ENCODE assay signal across 20 cellular contexts in genomic region chr1:1236176-1236763, GRCh38. TPM values are rescaled to one million over a fixed set of nuclear protein-coding genes. Genes with fewer than 3 reads are reported as not detected.
A peak's percentile ranks its signal among the peaks of the same experiment; 100 is the strongest.
DNase-seq lines count a peak whose midpoint lies in the region; ATAC-seq, FAIRE-seq and TF ChIP-seq lines count a peak whose summit lies in the region.
"Had no signal": no experiment of that assay in that cellular context is flagged by ENCODE, and none has a peak within 500 bp of the region (broad histone marks: within the 10 kb centered on the region; RNA-seq: fewer than 3 reads in every experiment).

No MANE protein-coding gene starts in this region.

- no peak overlapping the region for H3K56ac ChIP-seq in H1 (replicated peaks; ENCODE audit: insufficient read length, low read depth, low read length)

- no peak overlapping the region for H2BK5ac ChIP-seq in H1 (ENCODE audit: low read depth, low read length)

- no peak overlapping the region for H3K23ac ChIP-seq in H1 (ENCODE audit: insufficient read length)

- H2AK5ac ChIP-seq in H1 (ENCODE audit: low read depth, low read length) = no peak overlapping the region

- peak; percentile 89 for DNase-seq in COLO668 (lab: John Stamatoyannopoulos, UW; ENCODE audit: unreplicated experiment)
- no peak for DNase-seq in Panc1 (ENCODE audit: low read depth, low spot score)
- no peak for DNase-seq in H1 (ENCODE audit: low read depth in 1 of 2, low spot score in 2 of 2)
- DNase-seq in T-cell = no peak
- no peak for DNase-seq in glomerular visceral epithelial cell (ENCODE audit: extremely low spot score)
- no peak for DNase-seq in posterior cingulate gyrus
- DNase-seq: CD8-positive, alpha-beta T cell; GDM1; GM23248; MV-4-11; NCI-H1417; NCI-H1930; NCI-H524; T-helper 17 cell had no signal

- H3K27ac Mint-ChIP-seq in T-cell = no peak overlapping the region
- H3K27ac Mint-ChIP-seq: B cell; CD8-positive, alpha-beta T cell; T-helper 17 cell had no signal

- no peak for TF ChIP-seq EP300 in H1 (IDR thresholded peaks at IDR 0.05; ENCODE audit: borderline replicate concordance in 1 of 2, low read depth in 2 of 2, low read length in 2 of 2)

- no peak for TF ChIP-seq RAD21 in H1 (IDR thresholded peaks at IDR 0.05 in 1 of 2, conservative IDR thresholded peaks at IDR 0.05 in 1 of 2; ENCODE audit: low read depth in 2 of 2, low read length in 2 of 2)

- TF ChIP-seq POLR2A in H1 (IDR thresholded peaks at IDR 0.05; ENCODE audit: control extremely low read depth in 1 of 2, low read depth in 2 of 2, low read length in 2 of 2) = no peak

- H3K4ac ChIP-seq in H1 (replicated peaks; ENCODE audit: insufficient read length, low read depth, low read length) = no peak overlapping the region

- whole genome bisulfite sequencing in H1 (ENCODE audit: extremely low coverage in 1 of 2, insufficient coverage in 1 of 2, insufficient read length in 1 of 2, insufficient replicate concordance in 2 of 2, low coverage in 1 of 2, low lambda C conversion rate in 2 of 2, missing lambda C conversion rate in 1 of 2), 2 experiments = 87% methylated on average over 17 of the region's 22 CpGs; no CpG with 5 or more reads in 1 of the 2 experiments

- no peak overlapping the region for H4K5ac ChIP-seq in H1 (ENCODE audit: insufficient read length, low read depth, low read length)

- ATAC-seq in Panc1 = no peak
- ATAC-seq in T-cell (replicated peaks in 1 of 4) = no peak
- ATAC-seq: CD8-positive, alpha-beta T cell; GM12878; T-helper 17 cell had no signal

- H3K4me1 ChIP-seq in BLaER1 = peaks cover 89% of the 10 kb centered on the region
- H3K4me1 ChIP-seq in Panc1 (ENCODE audit: control insufficient read depth, insufficient read depth, low read length) = peaks cover 70% of the 10 kb centered on the region
- H3K4me1 ChIP-seq in H1 (replicated peaks in 1 of 4; ENCODE audit: control insufficient read depth in 3 of 4, insufficient read depth in 4 of 4, low read length in 3 of 4) = peaks cover 0 to 9% (median 3%) of the 10 kb centered on the region in 4 experiments; a peak in 4 of 7 replicates

- H2BK20ac ChIP-seq in H1 (ENCODE audit: low read length) = no peak overlapping the region

- intact Hi-C loops in Panc1 (cut with micrococcal nuclease; ENCODE audit: unreplicated experiment) (no loop called here), posterior cingulate gyrus (cut with DNase I) (no loop called here)

- peaks cover 3% of the 10 kb centered on the region for H3K36me3 Mint-ChIP-seq in T-cell

- peak overlapping the region; percentile 61 for H3K27ac ChIP-seq in BLaER1
- peak overlapping the region; percentile 82 for H3K27ac ChIP-seq in Panc1 (ENCODE audit: low read length)
- no peak overlapping the region for H3K27ac ChIP-seq in H1 (ENCODE audit: low read depth, low read length)
- H3K27ac ChIP-seq: GM23248 had no signal

- H2BK15ac ChIP-seq in H1 (ENCODE audit: low read length) = no peak overlapping the region

- CTCF ChIA-PET in Panc1 (lab: Charles Lee) (interaction anchor here (0.5 kb wide), 1 partner anchor 197 kb away, joined by 3 read pairs; no protein-coding TSS in a partner anchor), H1 (lab: Charles Lee; ENCODE audit: partially characterized antibody) (interaction anchor here (0.6 to 1.4 kb wide), 6 partner anchors 10 to 172 kb away, joined by 3 to 6 read pairs (median 4); partner anchors contain the start of gene C1QTNF12), T-cell (lab: Charles Lee) (no interaction called here)

- no peaks in the 10 kb centered on the region for H3K9me3 ChIP-seq in BLaER1
- no peaks in the 10 kb centered on the region for H3K9me3 ChIP-seq in Panc1 (ENCODE audit: control insufficient read depth, insufficient read depth, low read depth, low read length)
- peaks cover 0 to 9% of the 10 kb centered on the region in 2 experiments; a peak in 2 of 4 replicates for H3K9me3 ChIP-seq in H1 (ENCODE audit: insufficient read depth in 2 of 2, low read depth in 1 of 2, low read length in 1 of 2)

- no peaks in the 10 kb centered on the region for H3K9me3 Mint-ChIP-seq in T-cell
- H3K9me3 Mint-ChIP-seq: CD8-positive, alpha-beta T cell had no signal

- H3K79me2 ChIP-seq in H1 (ENCODE audit: control insufficient read depth in 1 of 2, insufficient read depth in 2 of 2, low read length in 2 of 2) = peaks cover 0 to 8% of the 10 kb centered on the region in 2 experiments; a peak in 1 of 4 replicates

- peaks cover under 1% of the 10 kb centered on the region; the same call in 1 of the 2 replicates for H3K23me2 ChIP-seq in H1 (ENCODE audit: low read depth, low read length)

- peaks cover 16% of the 10 kb centered on the region for H3K79me1 ChIP-seq in H1 (ENCODE audit: low read depth, low read length)

- H4K8ac ChIP-seq in H1 (ENCODE audit: extremely low read depth, insufficient read depth, low read length) = peak overlapping the region; percentile 41; the same call in 1 of the 2 replicates

- H2BK12ac ChIP-seq in H1 (ENCODE audit: low read depth, low read length) = no peak overlapping the region

- peaks cover 26% of the 10 kb centered on the region for H3K36me3 ChIP-seq in BLaER1
- peaks cover 2% of the 10 kb centered on the region; the same call in 1 of the 2 replicates for H3K36me3 ChIP-seq in Panc1 (ENCODE audit: control insufficient read depth, insufficient read depth, low read length)
- peaks cover 0 to 8% (median 0%) of the 10 kb centered on the region in 4 experiments; a peak in 1 of 8 replicates for H3K36me3 ChIP-seq in H1 (ENCODE audit: control insufficient read depth in 2 of 4, insufficient read depth in 4 of 4, low read length in 3 of 4)

- H3K9ac ChIP-seq in BLaER1 (peak overlapping the region; percentile 70), H1 (replicated peaks in 1 of 4; ENCODE audit: extremely low read depth in 1 of 4, low read depth in 3 of 4, low read length in 3 of 4) (no peak overlapping the region)
- H3K9ac ChIP-seq: GM23248 had no signal

- in situ Hi-C loops in Panc1 (cut with HindIII; ENCODE audit: low pct_unique_long_range_greater_than_20kb, low sequenced_read_pairs) = no loop called here

- no peak overlapping the region for H4K91ac ChIP-seq in H1 (replicated peaks; ENCODE audit: insufficient read length, low read length)

- H3K27me3 ChIP-seq in BLaER1 = 0 out of 2 replicates have a peak, but pooled peaks cover 7% of the 10 kb centered on the region
- no peaks in the 10 kb centered on the region for H3K27me3 ChIP-seq in Panc1 (ENCODE audit: control insufficient read depth, insufficient read depth, low read length)
- H3K27me3 ChIP-seq in H1 (replicated peaks in 1 of 4; ENCODE audit: control insufficient read depth in 3 of 4, extremely low read depth in 1 of 4, insufficient read depth in 3 of 4, low read length in 3 of 4) = no peaks in the 10 kb centered on the region; a peak in 2 of 7 replicates

- H3K4me1 Mint-ChIP-seq in T-cell = peaks cover 14 to 17% (median 15%) of the 10 kb centered on the region in 3 donors

- H4K20me1 ChIP-seq in BLaER1 (peaks cover 62% of the 10 kb centered on the region), H1 (replicated peaks in 1 of 2; ENCODE audit: control insufficient read depth in 1 of 2, insufficient read depth in 2 of 2, low read length in 2 of 2) (peaks cover 2 to 13% of the 10 kb centered on the region in 2 experiments)

- FAIRE-seq in H1 (lab: Jason Lieb, UNC) = no peak
- FAIRE-seq: D721Med, GM12878 had no signal

- H2AFZ ChIP-seq in H1 (ENCODE audit: low read length) = no peak overlapping the region
- H2AFZ ChIP-seq: GM23248 had no signal

- peak overlapping the region; percentile 99 for H3K4me2 ChIP-seq in BLaER1
- H3K4me2 ChIP-seq in H1 (ENCODE audit: insufficient read depth in 1 of 2, low read depth in 2 of 2, low read length in 2 of 2) = no peak overlapping the region

- H3K4me3 ChIP-seq in BLaER1 = peak overlapping the region; percentile 7; the same call in 1 of the 2 replicates
- no peak overlapping the region for H3K4me3 ChIP-seq in Panc1 (ENCODE audit: low read depth in 2 of 2, low read length in 2 of 2)
- no peak overlapping the region for H3K4me3 ChIP-seq in H1 (ENCODE audit: extremely low read depth in 1 of 4, insufficient read depth in 2 of 4, low read depth in 3 of 4, low read length in 4 of 4)
- H3K4me3 ChIP-seq: GM12878, GM23248 had no signal

- no peak for TF ChIP-seq CTCF in Panc1 (IDR thresholded peaks at IDR 0.05)
- no peak for TF ChIP-seq CTCF in H1 (IDR thresholded peaks at IDR 0.05; ENCODE audit: control extremely low read depth in 1 of 3, insufficient read depth in 1 of 3, low read depth in 1 of 3, low read length in 3 of 3)

- H3K14ac ChIP-seq in H1 (ENCODE audit: insufficient read length) = no peak overlapping the region

- BruUV-seq in Panc1 (replicated peaks; lab: Mats Ljungman, UMichigan) = no TSS peak

- no peak overlapping the region for H2BK120ac ChIP-seq in H1 (replicated peaks; ENCODE audit: low read depth, low read length)

- POLR2A ChIA-PET in Panc1 (lab: Charles Lee) (no interaction called here), H1 (lab: Charles Lee; ENCODE audit: partially characterized antibody) (interaction anchor here (0.8 to 1.1 kb wide), 2 partner anchors 11 to 133 kb away, joined by 3 to 5 read pairs; partner anchors contain the start of gene C1QTNF12), T-cell (lab: Charles Lee) (no interaction called here)

- no peak overlapping the region for H3K18ac ChIP-seq in H1 (ENCODE audit: extremely low read depth, low read length)

- no peak overlapping the region for H3K4me3 Mint-ChIP-seq in T-cell
- H3K4me3 Mint-ChIP-seq: B cell; CD8-positive, alpha-beta T cell; T-helper 17 cell had no signal

- H3K27me3 Mint-ChIP-seq in T-cell = no peaks in the 10 kb centered on the region
- H3K27me3 Mint-ChIP-seq: B cell, T-helper 17 cell had no signal

RNA-seq across cellular contexts. Expression of gene B3GALT6, which starts 4.2 kb away (rescaled TPM):
- total RNA-seq in Panc1 (2021; ENCODE audit: unreplicated experiment) (46.4 TPM), T-cell (10 to 100 TPM in 4 of 5 donors, 1 to 10 TPM in 1; 10.0 to 30.4 (median 25.1) TPM)
- polyA plus RNA-seq in Panc1 (2012; ENCODE audit: insufficient read length) = 52.8 TPM
- 18.2 and 18.4 TPM in 2 replicates for total RNA-seq in H1 (2021; fragmentation: NEBNext Ultra II Directional; extraction: Animal tissue kit (Norgen Biotek cat#: 25700))
- 20.4 and 23.1 TPM in 2 replicates for polyA plus RNA-seq in H1 (2011; rRNA removed)
- polyA plus RNA-seq in H1 (2011; cell fraction: cytosol; rRNA removed) = 15.3 TPM
- 17.2 TPM for polyA plus RNA-seq in H1 (2011; cell fraction: nucleus; rRNA removed)
- polyA plus RNA-seq in H1 (2012, experiment 1 of 2) = 10.3 to 13.2 TPM (median 12.4 TPM) in 4 replicates
- polyA plus RNA-seq in H1 (2012, experiment 2 of 2) = 14.7 TPM
- polyA plus RNA-seq in H1 (2013, experiment 1 of 2) = 14.0 TPM
- 13.4 TPM for polyA plus RNA-seq in H1 (2013, experiment 2 of 2)
- 3.6 and 5.1 TPM in 2 replicates for polyA minus RNA-seq in H1 (2011; rRNA and poly(A)+ RNA removed)
- polyA minus RNA-seq in H1 (2011; cell fraction: cytosol; rRNA and poly(A)+ RNA removed) = 11.4 TPM
- polyA minus RNA-seq in H1 (2011; cell fraction: nucleus; rRNA and poly(A)+ RNA removed) = 18.1 TPM

RNA-seq across cellular contexts. Expression of gene SDF4, which starts 4.5 kb away (rescaled TPM):
- total RNA-seq in Panc1 (2021; ENCODE audit: unreplicated experiment) (335 TPM), T-cell (100 to 1,000 TPM in 4 of 5 donors, 10 to 100 TPM in 1; 98.6 to 151 (median 141) TPM)
- polyA plus RNA-seq in Panc1 (2012; ENCODE audit: insufficient read length) = 480 TPM
- total RNA-seq in H1 (2021; fragmentation: NEBNext Ultra II Directional; extraction: Animal tissue kit (Norgen Biotek cat#: 25700)) = 72.2 and 75.6 TPM in 2 replicates
- 45.5 and 69.8 TPM in 2 replicates for polyA plus RNA-seq in H1 (2011; rRNA removed)
- 62.5 TPM for polyA plus RNA-seq in H1 (2011; cell fraction: cytosol; rRNA removed)
- 89.3 TPM for polyA plus RNA-seq in H1 (2011; cell fraction: nucleus; rRNA removed)
- 63.1 to 79.8 TPM (median 77.9 TPM) in 4 replicates for polyA plus RNA-seq in H1 (2012, experiment 1 of 2)
- polyA plus RNA-seq in H1 (2012, experiment 2 of 2) = 55.0 TPM
- polyA plus RNA-seq in H1 (2013, experiment 1 of 2) = 110 TPM
- 117 TPM for polyA plus RNA-seq in H1 (2013, experiment 2 of 2)
- 13.2 and 16.8 TPM in 2 replicates for polyA minus RNA-seq in H1 (2011; rRNA and poly(A)+ RNA removed)
- 32.2 TPM for polyA minus RNA-seq in H1 (2011; cell fraction: cytosol; rRNA and poly(A)+ RNA removed)
- 39.2 TPM for polyA minus RNA-seq in H1 (2011; cell fraction: nucleus; rRNA and poly(A)+ RNA removed)

RNA-seq across cellular contexts. Expression of gene C1QTNF12, which starts 10.3 kb away (rescaled TPM):
- 41.4 TPM for total RNA-seq in Panc1 (2021; ENCODE audit: unreplicated experiment)
- polyA plus RNA-seq in Panc1 (2012; ENCODE audit: insufficient read length) = 86.9 TPM
- total RNA-seq in H1 (2021; fragmentation: NEBNext Ultra II Directional; extraction: Animal tissue kit (Norgen Biotek cat#: 25700)) = 3.7 and 4.9 TPM in 2 replicates
- 2.1 and 4.8 TPM in 2 replicates for polyA plus RNA-seq in H1 (2011; rRNA removed)
- polyA plus RNA-seq in H1 (2011; cell fraction: cytosol; rRNA removed) = 1.6 TPM
- 19.7 TPM for polyA plus RNA-seq in H1 (2011; cell fraction: nucleus; rRNA removed)
- polyA plus RNA-seq in H1 (2012, experiment 1 of 2) = 2.3 to 5.1 TPM (median 3.6 TPM) in 4 replicates
- 2.6 TPM for polyA plus RNA-seq in H1 (2012, experiment 2 of 2)
- 3.7 TPM for polyA plus RNA-seq in H1 (2013, experiment 1 of 2)
- polyA plus RNA-seq in H1 (2013, experiment 2 of 2) = 3.6 TPM
- polyA minus RNA-seq in H1 (2011; rRNA and poly(A)+ RNA removed) = not detected in 2 replicates
- 2.5 TPM for polyA minus RNA-seq in H1 (2011; cell fraction: cytosol; rRNA and poly(A)+ RNA removed)
- 3.3 TPM for polyA minus RNA-seq in H1 (2011; cell fraction: nucleus; rRNA and poly(A)+ RNA removed)
- total RNA-seq in T-cell = 1 to 10 TPM; 2.8 to 4.2 (median 4.0) TPM

RNA-seq across cellular contexts. Expression of gene TNFRSF4, which starts 22.3 kb away (rescaled TPM):
- total RNA-seq in Panc1 (2021; ENCODE audit: unreplicated experiment) (0.62 TPM), T-cell (10 to 100 TPM; 15.1 to 35.4 (median 17.8) TPM)
- not detected for polyA plus RNA-seq in Panc1 (2012; ENCODE audit: insufficient read length)
- total RNA-seq in H1 (2021; fragmentation: NEBNext Ultra II Directional; extraction: Animal tissue kit (Norgen Biotek cat#: 25700)) = not detected in 2 replicates
- 0.06 TPM in 1 of 2 replicates, not detected in the other for polyA plus RNA-seq in H1 (2011; rRNA removed)
- polyA plus RNA-seq in H1 (2011; cell fraction: cytosol; rRNA removed) = 0.14 TPM
- polyA plus RNA-seq in H1 (2011; cell fraction: nucleus; rRNA removed) = 0.19 TPM
- polyA plus RNA-seq in H1 (2012, experiment 1 of 2) = not detected in 4 replicates
- not detected for polyA plus RNA-seq in H1 (2012, experiment 2 of 2)
- polyA plus RNA-seq in H1 (2013, experiment 1 of 2) = not detected
- 0.07 TPM for polyA plus RNA-seq in H1 (2013, experiment 2 of 2)
- not detected in 2 replicates for polyA minus RNA-seq in H1 (2011; rRNA and poly(A)+ RNA removed)
- not detected for polyA minus RNA-seq in H1 (2011; cell fraction: cytosol; rRNA and poly(A)+ RNA removed)
- not detected for polyA minus RNA-seq in H1 (2011; cell fraction: nucleus; rRNA and poly(A)+ RNA removed)
- total RNA-seq: GM23248 had no signal
- polyA plus RNA-seq: GM23248 had no signal

RNA-seq across cellular contexts. Expression of gene TNFRSF18, which starts 29.9 kb away (rescaled TPM):
- total RNA-seq in Panc1 (2021; ENCODE audit: unreplicated experiment) = 4.3 TPM
- polyA plus RNA-seq in Panc1 (2012; ENCODE audit: insufficient read length) = 8.2 TPM
- total RNA-seq in H1 (2021; fragmentation: NEBNext Ultra II Directional; extraction: Animal tissue kit (Norgen Biotek cat#: 25700)) = 0.92 and 1.5 TPM in 2 replicates
- polyA plus RNA-seq in H1 (2011; rRNA removed) = 2.5 and 2.7 TPM in 2 replicates
- polyA plus RNA-seq in H1 (2011; cell fraction: cytosol; rRNA removed) = 2.9 TPM
- 4.8 TPM for polyA plus RNA-seq in H1 (2011; cell fraction: nucleus; rRNA removed)
- 0.51 to 2.0 TPM (median 1.5 TPM) in 4 replicates for polyA plus RNA-seq in H1 (2012, experiment 1 of 2)
- polyA plus RNA-seq in H1 (2012, experiment 2 of 2) = 1.4 TPM
- polyA plus RNA-seq in H1 (2013, experiment 1 of 2) = 1.4 TPM
- polyA plus RNA-seq in H1 (2013, experiment 2 of 2) = 1.5 TPM
- polyA minus RNA-seq in H1 (2011; rRNA and poly(A)+ RNA removed) = not detected in 2 replicates
- not detected for polyA minus RNA-seq in H1 (2011; cell fraction: cytosol; rRNA and poly(A)+ RNA removed)
- not detected for polyA minus RNA-seq in H1 (2011; cell fraction: nucleus; rRNA and poly(A)+ RNA removed)
- 10 to 100 TPM in 4 of 5 donors, 1 to 10 TPM in 1; 6.4 to 20.5 (median 13.3) TPM for total RNA-seq in T-cell
- total RNA-seq: GM23248, HT1080, OCI-LY7 had no signal
- polyA plus RNA-seq: GM23248 had no signal

Comparison
In these comparisons a context has a peak if more than half of its experiments do, and no peak if none do; other contexts are left out.
1. CTCF ChIA-PET loops: an anchor here in Panc1 (0.5 kb wide) and H1 (0.6 to 1.4 kb wide); none called in T-cell.